8 cellular contexts compared by ENCODE assay signal in the genomic region with DNA sequence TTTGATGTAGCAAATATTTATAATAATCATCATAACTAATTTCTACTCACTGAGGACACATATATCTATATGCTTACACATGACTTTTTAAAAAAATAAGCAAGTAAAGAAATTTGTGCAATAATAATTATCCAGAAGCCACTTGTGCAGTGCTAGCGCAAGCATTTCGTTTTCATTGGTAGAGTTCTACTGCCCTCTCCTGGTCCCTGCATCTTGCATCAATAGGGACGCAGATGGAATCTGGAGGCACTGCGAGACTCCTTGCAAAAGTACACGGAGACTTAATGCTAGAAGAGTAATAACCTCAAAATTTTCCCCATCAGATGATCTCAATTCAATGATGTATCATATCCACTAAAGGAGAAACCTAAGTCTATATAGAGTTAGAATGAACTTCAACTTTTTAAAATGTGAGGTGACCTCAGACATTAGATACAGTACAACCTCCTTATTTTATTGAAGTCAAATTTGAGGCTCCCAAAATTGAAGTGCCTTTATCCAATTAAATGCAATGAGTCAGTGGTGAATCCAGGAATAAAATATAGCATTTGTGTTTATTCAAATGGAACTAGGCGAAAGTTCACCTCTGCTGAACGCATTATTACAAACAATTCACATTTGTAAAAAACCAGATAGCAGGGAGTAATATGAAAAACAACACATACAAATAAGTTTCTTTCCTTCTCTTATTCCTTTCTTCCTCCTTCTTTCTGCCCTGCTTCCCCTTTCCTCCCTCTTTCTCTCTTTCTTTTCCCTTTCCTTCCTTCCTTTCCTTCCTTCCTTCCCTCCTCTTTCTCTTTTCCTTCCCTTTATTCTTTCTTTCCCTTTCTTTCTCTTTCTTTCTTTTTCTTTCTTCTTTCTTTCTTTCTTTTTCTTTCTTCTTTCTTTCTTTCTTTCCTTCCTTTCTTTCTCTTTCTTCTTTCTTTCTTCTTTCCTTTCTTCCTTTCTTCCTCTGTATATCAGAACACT.
DNase-seq lines count a peak whose midpoint lies in the region.

No MANE protein-coding gene starts in this region.

- H3K4me3 ChIP-seq in MG63 (no peak overlapping the region), skeletal muscle cell (ENCODE audit: low read depth, low read length) (no peak overlapping the region)

- no peaks in the 10 kb centered on the region for H3K27me3 ChIP-seq in MG63

- no peaks in the 10 kb centered on the region for H3K9me3 ChIP-seq in MG63

- DNase-seq in NK-92 (lab: John Stamatoyannopoulos, UW; ENCODE audit: unreplicated experiment) (peak; percentile 1), HCEC 1CT (peak; percentile 64), MG63 (peak; percentile 55), SIG-M5 treated with dmso at 0.1 percent for 504 hours (lab: John Stamatoyannopoulos, UW; ENCODE audit: unreplicated experiment) (peak; percentile 83), anterior cingulate cortex (lab: John Stamatoyannopoulos, UW) (peak in 45 of 58 donors; percentile 0 to 71 (median 12)), hippocampal formation (lab: John Stamatoyannopoulos, UW) (peak; percentile 22 to 73), skeletal muscle cell (ENCODE audit: low read depth) (peak; percentile 60)
- no peak for DNase-seq in NK-92 treated with Interleukin-12 subunit alpha and Interleukin-12 subunit beta, amount 100 ng/mL, for 24 hours (lab: John Stamatoyannopoulos, UW)

- no peaks in the 10 kb centered on the region for H3K36me3 ChIP-seq in MG63
